Comparison of ENCODE assay signal across 7 cellular contexts in the genomic region with DNA sequence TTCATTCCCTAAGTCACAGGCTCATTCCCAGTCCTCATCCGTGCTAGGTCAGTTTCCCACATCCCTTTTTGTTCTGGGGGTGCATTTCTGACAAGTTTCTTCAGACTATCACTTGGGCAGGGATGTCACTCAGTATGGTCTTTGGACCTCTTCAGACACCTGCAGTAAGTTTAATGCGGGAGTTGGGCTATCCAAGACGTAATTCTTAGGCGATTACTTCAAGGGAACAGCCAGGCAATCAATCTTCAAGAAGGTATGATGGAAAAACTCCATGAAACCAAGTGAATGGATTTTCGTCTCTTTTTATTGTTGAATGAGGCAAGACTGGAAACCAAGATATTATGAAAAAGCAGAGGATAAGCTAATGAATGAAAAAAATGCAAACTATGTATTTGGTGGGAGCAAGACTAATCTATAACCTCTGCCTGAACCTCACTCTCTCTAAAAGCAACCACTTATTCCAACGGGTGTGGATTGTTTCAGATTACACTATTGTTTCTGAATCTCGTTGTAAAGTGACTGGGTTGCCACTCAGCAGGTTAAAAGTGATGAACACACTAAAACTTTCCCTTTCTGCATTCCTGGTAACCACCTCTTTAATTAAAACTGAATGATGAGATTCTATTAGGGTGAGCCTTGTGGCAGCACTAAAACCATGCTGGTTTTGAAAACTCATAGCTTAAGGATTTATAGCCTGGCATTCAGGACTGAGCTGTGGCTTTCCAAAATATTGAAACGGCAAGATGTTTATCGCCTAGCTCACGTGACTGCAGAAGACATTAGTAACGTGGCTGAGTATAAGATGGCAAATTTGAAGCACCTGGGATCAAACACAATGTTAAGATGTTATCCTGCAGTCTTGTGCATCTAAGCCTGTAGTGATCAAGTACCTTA. TPM values are rescaled to one million over a fixed set of nuclear protein-coding genes. Genes with fewer than 3 reads are reported as not detected.
DNase-seq lines count a peak whose midpoint lies in the region; ATAC-seq and TF ChIP-seq lines count a peak whose summit lies in the region.

No MANE protein-coding gene starts in this region.

- peaks cover 2% of the 10 kb centered on the region for H3K4me1 Mint-ChIP-seq in T-helper 17 cell

- POLR2A ChIA-PET in HCT116 (lab: Charles Lee): no interaction called here

- peak overlapping the region; percentile 68 to 72 for H3K4me3 ChIP-seq in HCT116 (replicated peaks in 1 of 2; ENCODE audit: low read depth in 1 of 2, low read length in 2 of 2)
- peak overlapping the region; percentile 89 for H3K4me3 ChIP-seq in iPS-18a (ENCODE audit: low read length)
- H3K4me3 ChIP-seq in stomach: peak overlapping the region; percentile 85 to 98 (median 91)
- no peak overlapping the region for H3K4me3 ChIP-seq in effector memory CD4-positive, alpha-beta T cell (ENCODE audit: insufficient read depth, low read depth, low read length, poor library complexity, severe bottlenecking)

- TF ChIP-seq POLR2A in HCT116 (IDR thresholded peaks at IDR 0.05; ENCODE audit: borderline replicate concordance, extremely low read depth, insufficient read depth, insufficient read length): no peak
- TF ChIP-seq POLR2A in stomach (IDR thresholded peaks at IDR 0.05): no peak

- no peak overlapping the region for H2AFZ ChIP-seq in HCT116 (ENCODE audit: low read depth, low read length, poor library complexity, severe bottlenecking)

- 4 to 9% (median 5%) methylated on average over 11 of the region's 11 CpGs for WGBS in stomach, 5 donors

- peaks cover 2% of the 10 kb centered on the region for H3K36me3 Mint-ChIP-seq in T-helper 17 cell (ENCODE audit: low read depth)

- RAD21 ChIA-PET in HCT116 (lab: Charles Lee; ENCODE audit: low non-redundant PET in 1 of 2, low total read pairs in 2 of 2, uncharacterized antibody in 2 of 2, unreplicated experiment in 2 of 2): no interaction called here

- TF ChIP-seq CTCF in HCT116 (IDR thresholded peaks at IDR 0.05 in 2 of 3, conservative IDR thresholded peaks at IDR 0.05 in 1 of 3; ENCODE audit: borderline replicate concordance in 1 of 3, insufficient read depth in 1 of 3, low read depth in 2 of 3, low read length in 2 of 3): no peak
- no peak for TF ChIP-seq CTCF in stomach (IDR thresholded peaks at IDR 0.05)

- H3K27ac ChIP-seq in HCT116 (ENCODE audit: low read depth, low read length) (peak overlapping the region; percentile 75), iPS-18a (ENCODE audit: low read length) (no peak overlapping the region), stomach (peak overlapping the region; percentile 89 to 95 (median 93))
- no peak overlapping the region for H3K27ac ChIP-seq in effector memory CD4-positive, alpha-beta T cell (ENCODE audit: insufficient read depth, low read length, poor library complexity, severe bottlenecking)

- H3K36me3 ChIP-seq in HCT116 (ENCODE audit: control insufficient read depth in 1 of 2, insufficient read depth in 2 of 2, low read length in 2 of 2) (peaks cover 0 to 4% of the 10 kb centered on the region in 2 experiments; a peak in 1 of 4 replicates), iPS-18a (ENCODE audit: control insufficient read depth, low read depth, low read length) (no peaks in the 10 kb centered on the region), stomach (no peaks in the 10 kb centered on the region)
- no peaks in the 10 kb centered on the region for H3K36me3 ChIP-seq in effector memory CD4-positive, alpha-beta T cell (ENCODE audit: control insufficient read depth, insufficient read depth, low read length)

- TF ChIP-seq EP300 in stomach (IDR thresholded peaks at IDR 0.05): no peak

- H3K27me3 ChIP-seq in HCT116 (ENCODE audit: insufficient read depth, low read length) (no peaks in the 10 kb centered on the region), iPS-18a (ENCODE audit: control insufficient read depth, insufficient read depth, low read length) (no peaks in the 10 kb centered on the region), stomach (no peaks in the 10 kb centered on the region)
- peaks cover 18% of the 10 kb centered on the region for H3K27me3 ChIP-seq in effector memory CD4-positive, alpha-beta T cell (replicated peaks; ENCODE audit: control insufficient read depth, insufficient read depth, low read length, poor library complexity, severe bottlenecking)

- H3K9me3 ChIP-seq in HCT116 (ENCODE audit: control insufficient read depth in 1 of 2, insufficient read depth in 1 of 2, low read depth in 1 of 2, low read length in 2 of 2): no peaks in the 10 kb centered on the region
- H3K9me3 ChIP-seq in T-helper 17 cell (ENCODE audit: control insufficient read depth, low read length, poor library complexity, severe bottlenecking): no peaks in the 10 kb centered on the region
- H3K9me3 ChIP-seq in iPS-18a (ENCODE audit: control insufficient read depth, low read depth, low read length): no peaks in the 10 kb centered on the region
- no peaks in the 10 kb centered on the region for H3K9me3 ChIP-seq in stomach
- H3K9me3 ChIP-seq in effector memory CD4-positive, alpha-beta T cell (ENCODE audit: control insufficient read depth, low read length): no peaks in the 10 kb centered on the region

- H3K4me3 Mint-ChIP-seq in T-helper 17 cell: peak overlapping the region; percentile 59

- BruUV-seq in HCT116 (replicated peaks; lab: Mats Ljungman, UMichigan): TSS peak; percentile 66

- peaks cover 48% of the 10 kb centered on the region for H3K27me3 Mint-ChIP-seq in T-helper 17 cell

- H3K4me2 ChIP-seq in HCT116 (ENCODE audit: low read length): peak overlapping the region; percentile 98

- intact Hi-C loops in HCT116 (cut with micrococcal nuclease) (loop anchor here (5.0 kb wide), 1 partner anchor 142 kb away; no protein-coding TSS in a partner anchor), stomach (cut with DNase I; ENCODE audit: low total_unique reads) (no loop called here)

- TF ChIP-seq RAD21 in HCT116 (IDR thresholded peaks at IDR 0.05; ENCODE audit: low read depth): no peak

- no peak overlapping the region for H3K27ac Mint-ChIP-seq in T-helper 17 cell

- H4K20me1 ChIP-seq in HCT116 (ENCODE audit: insufficient read depth): no peaks in the 10 kb centered on the region

- H3K4me1 ChIP-seq in HCT116 (ENCODE audit: control insufficient read depth in 1 of 2, insufficient read depth in 2 of 2, low read length in 2 of 2): peaks cover 12 to 29% of the 10 kb centered on the region in 2 experiments
- peaks cover 19% of the 10 kb centered on the region for H3K4me1 ChIP-seq in iPS-18a (ENCODE audit: control insufficient read depth, low read depth, low read length)
- H3K4me1 ChIP-seq in stomach: peaks cover 5 to 60% (median 35%) of the 10 kb centered on the region in 4 donors
- peaks cover 3% of the 10 kb centered on the region for H3K4me1 ChIP-seq in effector memory CD4-positive, alpha-beta T cell (ENCODE audit: control insufficient read depth, insufficient read depth, low read length, poor library complexity, severe bottlenecking)

- no peak for DNase-seq in HCT116 (ENCODE audit: low read depth, low spot score)
- no peak for DNase-seq in T-helper 17 cell
- no peak for DNase-seq in stomach
- no peak for DNase-seq in effector memory CD4-positive, alpha-beta T cell

- no peak; the same call in 1 of the 2 replicates for ATAC-seq in HCT116
- ATAC-seq in T-helper 17 cell: no peak
- ATAC-seq in GM21381 (IDR thresholded peaks at IDR 0.05; ENCODE audit: unreplicated experiment): no peak
- ATAC-seq in HG03196 (IDR thresholded peaks at IDR 0.05; ENCODE audit: unreplicated experiment): no peak

- H3K79me2 ChIP-seq in HCT116 (ENCODE audit: insufficient read depth, low read length): peaks cover 52% of the 10 kb centered on the region

- CTCF ChIA-PET in HCT116 (lab: Charles Lee): interaction anchor here (0.6 kb wide), 1 partner anchor 205 kb away, joined by 3 read pairs; no protein-coding TSS in a partner anchor

- H3K9ac ChIP-seq in HCT116 (ENCODE audit: low read length) (peak overlapping the region; percentile 73), iPS-18a (ENCODE audit: low read length) (peak overlapping the region; percentile 40)

- H3K9me2 ChIP-seq in HCT116 (ENCODE audit: insufficient read depth): no peaks in the 10 kb centered on the region

TF ChIP-seq in HCT116, 20 proteins besides CTCF, POLR2A, EP300 and RAD21:
- TF ChIP-seq SIN3A (IDR thresholded peaks at IDR 0.05; ENCODE audit: low read depth) (peak; percentile 31; the same call in 1 of the 2 replicates), ZNF274 (IDR thresholded peaks at IDR 0.05; ENCODE audit: low read depth, low read length) (no peak)
TF ChIP-seq in HCT116: peak in this region for 1.

RNA-seq across cellular contexts. Expression of a gene that starts 1.1 kb away (rescaled TPM):
- total RNA-seq in HCT116 (2021; ENCODE audit: unreplicated experiment) (11.7 TPM), T-helper 17 cell (under 1 TPM; 0.07 to 0.29 TPM), stomach (10 to 100 TPM in 4 of 5 donors, 1 to 10 TPM in 1; 9.9 to 47.5 (median 23.1) TPM)
- 3.4 and 4.8 TPM in 2 replicates for polyA plus RNA-seq in HCT116 (2012)
- 1 to 10 TPM; 1.2 to 2.9 (median 2.0) TPM for polyA plus RNA-seq in stomach

Comparison
In these comparisons a context has a peak if more than half of its experiments do, and no peak if none do; other contexts are left out.
1. H3K27ac ChIP-seq: peak in HCT116 (single experiment) and stomach (5 of 5); none in iPS-18a (single experiment) and effector memory CD4-positive, alpha-beta T cell (single experiment).